Comparison of ENCODE assay signal across 8 cellular contexts in genomic region chr5:76601470-76601869, GRCh38. TPM values are rescaled to one million over a fixed set of nuclear protein-coding genes. Genes with fewer than 3 reads are reported as not detected.
A peak's percentile ranks its signal among the peaks of the same experiment; 100 is the strongest.
DNase-seq lines count a peak whose midpoint lies in the region; ATAC-seq and TF ChIP-seq lines count a peak whose summit lies in the region.

No MANE protein-coding gene starts in this region.

- ATAC-seq in T-helper 17 cell, result peak; percentile 73
- no peak for ATAC-seq in GM21619 (IDR thresholded peaks at IDR 0.05; ENCODE audit: unreplicated experiment)

- no peak overlapping the region for H2BK12ac ChIP-seq in neuronal stem cell (ENCODE audit: low read length)

- no peak overlapping the region for H2AK5ac ChIP-seq in neuronal stem cell (ENCODE audit: low read depth, low read length)

- peak; percentile 79 for TF ChIP-seq CTCF in fibroblast of villous mesenchyme (IDR thresholded peaks at IDR 0.05; ENCODE audit: insufficient read depth, low read depth, low read length)

- no peaks in the 10 kb centered on the region for H3K27me3 Mint-ChIP-seq in T-helper 17 cell
- no peaks in the 10 kb centered on the region for H3K27me3 Mint-ChIP-seq in activated CD4-positive, alpha-beta memory T cell treated with anti-CD3 and anti-CD28 coated beads for 36 hours

- H4K8ac ChIP-seq in neuronal stem cell (ENCODE audit: low read depth, low read length), result no peak overlapping the region

- H3K4ac ChIP-seq in neuronal stem cell (ENCODE audit: low read length), result no peak overlapping the region

- no peak overlapping the region for H3K18ac ChIP-seq in neuronal stem cell (ENCODE audit: low read length)

- no peak overlapping the region for H4K91ac ChIP-seq in neuronal stem cell (ENCODE audit: low read depth, low read length, poor library complexity)

- no peak overlapping the region for H3K27ac Mint-ChIP-seq in T-helper 17 cell
- H3K27ac Mint-ChIP-seq in activated CD4-positive, alpha-beta memory T cell treated with anti-CD3 and anti-CD28 coated beads for 36 hours, result no peak overlapping the region

- no peaks in the 10 kb centered on the region for H3K9me3 Mint-ChIP-seq in activated CD4-positive, alpha-beta memory T cell treated with anti-CD3 and anti-CD28 coated beads for 36 hours

- no peak overlapping the region for H2BK120ac ChIP-seq in neuronal stem cell (ENCODE audit: low read depth, low read length)

- H2AFZ ChIP-seq in neuronal stem cell (ENCODE audit: low read length), result no peak overlapping the region

- peaks cover 6% of the 10 kb centered on the region for H3K36me3 Mint-ChIP-seq in T-helper 17 cell (ENCODE audit: low read depth)
- H3K36me3 Mint-ChIP-seq in activated CD4-positive, alpha-beta memory T cell treated with anti-CD3 and anti-CD28 coated beads for 36 hours, result peaks cover 43% of the 10 kb centered on the region

- H3K79me1 ChIP-seq in neuronal stem cell (ENCODE audit: low read depth, low read length), result no peaks in the 10 kb centered on the region

- H3K23ac ChIP-seq in neuronal stem cell (ENCODE audit: low read depth, low read length, poor library complexity), result no peak overlapping the region

- H3K14ac ChIP-seq in neuronal stem cell (ENCODE audit: low read length), result no peak overlapping the region

- DNase-seq in stimulated activated CD8-positive, alpha-beta memory T cell treated with anti-CD3 and anti-CD28 coated beads, Interleukin-12 subunit alpha, Interleukin-12 subunit beta, amount 100 ng/mL, for 1 hour (ENCODE audit: low read depth), result peak; percentile 7
- DNase-seq in stimulated activated CD8-positive, alpha-beta memory T cell treated with anti-CD3 and anti-CD28 coated beads, Interleukin-4, amount 100 ng/mL, for 48 hours, result no peak
- peak; percentile 78 for DNase-seq in M059J (ENCODE audit: low read depth)
- DNase-seq in T-helper 17 cell, result no peak
- peak; percentile 78 for DNase-seq in fibroblast of villous mesenchyme (ENCODE audit: low read depth)
- DNase-seq in neuronal stem cell (ENCODE audit: low spot score), result peak; percentile 48
- DNase-seq in activated CD4-positive, alpha-beta memory T cell treated with anti-CD3 and anti-CD28 coated beads for 36 hours, result no peak

- peaks cover 7% of the 10 kb centered on the region for H3K4me1 Mint-ChIP-seq in T-helper 17 cell
- peaks cover 11% of the 10 kb centered on the region for H3K4me1 Mint-ChIP-seq in activated CD4-positive, alpha-beta memory T cell treated with anti-CD3 and anti-CD28 coated beads for 36 hours (ENCODE audit: low read depth)

- no peak overlapping the region for H2BK5ac ChIP-seq in neuronal stem cell (ENCODE audit: low read length)

- H3K4me3 ChIP-seq in fibroblast of villous mesenchyme (ENCODE audit: low read depth, low read length), result no peak overlapping the region
- H3K4me3 ChIP-seq in neuronal stem cell (ENCODE audit: low read length in 2 of 2), result no peak overlapping the region

- H3K9me3 ChIP-seq in T-helper 17 cell (ENCODE audit: control insufficient read depth, low read length, poor library complexity, severe bottlenecking) (no peaks in the 10 kb centered on the region), neuronal stem cell (replicated peaks in 1 of 2; ENCODE audit: control insufficient read depth in 2 of 2, insufficient read depth in 1 of 2, low read depth in 1 of 2, low read length in 2 of 2) (no peaks in the 10 kb centered on the region)

- H3K36me3 ChIP-seq in neuronal stem cell (replicated peaks in 1 of 2; ENCODE audit: control insufficient read depth in 2 of 2, insufficient read depth in 2 of 2, low read length in 2 of 2), result peaks cover 2 to 30% of the 10 kb centered on the region in 2 donors

- no peak overlapping the region for H3K27ac ChIP-seq in neuronal stem cell (replicated peaks; ENCODE audit: low read length)

- H3K4me1 ChIP-seq in neuronal stem cell (ENCODE audit: control insufficient read depth in 2 of 2, insufficient read depth in 1 of 2, low read depth in 1 of 2, low read length in 2 of 2), result no peaks in the 10 kb centered on the region

- H3K27me3 ChIP-seq in neuronal stem cell (ENCODE audit: control insufficient read depth in 3 of 3, insufficient read depth in 3 of 3, low read depth in 1 of 3, low read length in 3 of 3), result no peaks in the 10 kb centered on the region

- H2BK15ac ChIP-seq in neuronal stem cell (ENCODE audit: low read length), result no peak overlapping the region

- WGBS in neuronal stem cell (ENCODE audit: extremely low coverage in 2 of 2, insufficient read length in 2 of 2, insufficient replicate concordance in 1 of 2), 2 donors, result no CpG with 5 or more reads among the region's 3 CpGs

- CTCF ChIA-PET in activated CD4-positive, alpha-beta memory T cell treated with anti-CD3 and anti-CD28 coated beads for 36 hours (lab: Charles Lee), result interaction anchor here (0.7 to 12.0 kb wide), 14 partner anchors 10 to 475 kb away, joined by 3 to 147 read pairs (median 4); partner anchors contain the start of gene S100Z

- H3K4me3 Mint-ChIP-seq in T-helper 17 cell, result no peak overlapping the region
- no peak overlapping the region for H3K4me3 Mint-ChIP-seq in activated CD4-positive, alpha-beta memory T cell treated with anti-CD3 and anti-CD28 coated beads for 36 hours

- H3K9ac ChIP-seq in neuronal stem cell (ENCODE audit: low read depth, low read length, poor library complexity), result no peak overlapping the region

- POLR2A ChIA-PET in activated CD4-positive, alpha-beta memory T cell treated with anti-CD3 and anti-CD28 coated beads for 36 hours (lab: Charles Lee), result no interaction called here

- H3K4me2 ChIP-seq in neuronal stem cell (ENCODE audit: insufficient read depth, low read length, poor library complexity, severe bottlenecking), result no peak overlapping the region

- intact Hi-C loops in activated CD4-positive, alpha-beta memory T cell treated with anti-CD3 and anti-CD28 coated beads for 36 hours (cut with micrococcal nuclease), result loop anchor here (1.0 kb wide), 2 partner anchors 40 to 173 kb away; no protein-coding TSS in a partner anchor

RNA-seq across cellular contexts. Expression of gene F2RL2, which starts 21.7 kb away (rescaled TPM):
- 4.9 and 5.2 TPM in 2 replicates for total RNA-seq in M059J (2014; rRNA removed; shearing (Covaris generic))
- total RNA-seq in T-helper 17 cell (not detected), fibroblast of villous mesenchyme (29.8 and 43.2 TPM in 2 replicates)
- polyA plus RNA-seq in neuronal stem cell (2013, experiment 1 of 2), result 1.6 TPM
- polyA plus RNA-seq in neuronal stem cell (2013, experiment 2 of 2), result 1.7 TPM
- total RNA-seq in activated CD4-positive, alpha-beta memory T cell treated with anti-CD3 and anti-CD28 coated beads for 36 hours, result not detected

Comparison
In these comparisons a context has a peak if more than half of its experiments do, and no peak if none do; other contexts are left out.
1. DNase-seq: peak in stimulated activated CD8-positive, alpha-beta memory T cell treated with anti-CD3 and anti-CD28 coated beads, Interleukin-12 subunit alpha, Interleukin-12 subunit beta, amount 100 ng/mL, for 1 hour (single experiment), M059J (single experiment), fibroblast of villous mesenchyme (single experiment) and neuronal stem cell (single experiment); none in stimulated activated CD8-positive, alpha-beta memory T cell treated with anti-CD3 and anti-CD28 coated beads, Interleukin-4, amount 100 ng/mL, for 48 hours (single experiment), T-helper 17 cell (0 of 3) and activated CD4-positive, alpha-beta memory T cell treated with anti-CD3 and anti-CD28 coated beads for 36 hours (single experiment).